ENCODE assay signal across 8 cellular contexts in the genomic region with DNA sequence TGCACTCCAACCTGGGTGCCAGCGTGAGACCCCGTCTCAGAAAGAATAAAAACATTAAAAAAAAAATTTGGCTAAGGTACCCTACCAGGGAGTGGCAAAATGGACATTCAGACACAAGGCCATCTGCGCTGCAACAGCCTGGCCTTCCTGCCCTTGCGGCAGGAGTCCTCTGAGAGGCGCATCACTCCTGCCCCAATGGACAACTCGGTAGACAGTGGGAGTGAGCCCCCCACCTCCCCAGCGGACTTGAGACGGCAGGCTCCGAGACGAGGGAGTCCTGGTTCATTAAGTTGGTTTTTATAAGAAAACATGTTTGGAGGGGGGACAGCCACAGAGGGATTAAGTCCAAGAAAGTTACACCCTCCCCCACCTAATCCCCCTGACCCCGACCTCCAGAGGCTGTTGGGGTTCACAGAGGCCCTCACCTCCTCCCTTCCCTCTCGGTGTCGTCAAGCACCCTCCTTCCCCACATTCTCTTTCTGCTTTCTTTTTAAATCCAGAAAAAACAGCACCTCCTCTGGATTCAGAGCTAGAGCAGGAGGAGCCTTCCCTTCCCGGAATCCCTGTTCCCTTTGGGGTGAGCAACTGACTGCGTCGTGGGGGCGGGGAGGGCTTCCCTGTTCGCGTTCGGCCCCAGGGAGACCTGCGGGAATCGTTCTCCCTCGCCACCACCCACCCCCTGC. TPM values are rescaled to one million over a fixed set of nuclear protein-coding genes. Genes with fewer than 3 reads are reported as not detected.
DNase-seq lines count a peak whose midpoint lies in the region; ATAC-seq, FAIRE-seq and TF ChIP-seq lines count a peak whose summit lies in the region.

No MANE protein-coding gene starts in this region.

- H3K4me1 ChIP-seq in BLaER1 (peaks cover 65% of the 10 kb centered on the region), body of pancreas (peaks cover 26% of the 10 kb centered on the region), liver (ENCODE audit: control insufficient read depth in 4 of 4, insufficient read depth in 4 of 4, low read length in 3 of 4) (peaks cover 0 to 25% (median 14%) of the 10 kb centered on the region in 4 donors), tibial nerve (peaks cover 0 to 49% (median 34%) of the 10 kb centered on the region in 4 donors)

- ATAC-seq in body of pancreas (no peak), GM21526 (IDR thresholded peaks at IDR 0.05; ENCODE audit: low FRiP score, unreplicated experiment) (no peak)

- no peak for TF ChIP-seq EP300 in tibial nerve (IDR thresholded peaks at IDR 0.05)

- TF ChIP-seq CTCF in body of pancreas (IDR thresholded peaks at IDR 0.05) (no peak), liver (IDR thresholded peaks at IDR 0.05; ENCODE audit: low read depth, low read length, missing input control) (peak; percentile 17), tibial nerve (IDR thresholded peaks at IDR 0.05) (no peak)

- no peaks in the 10 kb centered on the region for H3K9me3 ChIP-seq in BLaER1
- H3K9me3 ChIP-seq in body of pancreas, result no peaks in the 10 kb centered on the region
- no peaks in the 10 kb centered on the region for H3K9me3 ChIP-seq in liver (ENCODE audit: control insufficient read depth in 4 of 4, low read length in 3 of 4)
- H3K9me3 ChIP-seq in tibial nerve, result no peaks in the 10 kb centered on the region

- intact Hi-C loops in body of pancreas (cut with DNase I), result no loop called here

- peak overlapping the region; percentile 98 for H3K4me2 ChIP-seq in BLaER1

- H4K20me1 ChIP-seq in BLaER1, result peaks cover 31% of the 10 kb centered on the region

- FAIRE-seq in frontal cortex (lab: Jason Lieb, UNC), result no peak

- TF ChIP-seq POLR2A in body of pancreas (IDR thresholded peaks at IDR 0.05), result no peak
- no peak for TF ChIP-seq POLR2A in tibial nerve (IDR thresholded peaks at IDR 0.05)

- H3K27me3 ChIP-seq in BLaER1, result peaks cover 21% of the 10 kb centered on the region
- no peaks in the 10 kb centered on the region for H3K27me3 ChIP-seq in body of pancreas
- no peaks in the 10 kb centered on the region for H3K27me3 ChIP-seq in liver (ENCODE audit: control insufficient read depth in 4 of 4, insufficient read depth in 4 of 4, low read length in 3 of 4)
- no peaks in the 10 kb centered on the region for H3K27me3 ChIP-seq in tibial nerve

- DNase-seq in Kasumi-1 (lab: John Stamatoyannopoulos, UW) (peak; percentile 20 to 36), body of pancreas (peak; percentile 20 to 44 (median 32)), tibial nerve (ENCODE audit: low spot score in 2 of 2) (peak in 1 of 2 donors; percentile 14), HPDE6-E6E7 (ENCODE audit: extremely low spot score) (no peak), frontal cortex (ENCODE audit: low spot score in 2 of 2) (no peak)

- WGBS in body of pancreas, 2 donors, result 19 to 24% methylated on average over 19 to 23 of the region's 23 CpGs
- 25% methylated on average over 23 of the region's 23 CpGs for WGBS in liver
- 15 to 17% methylated on average over 23 of the region's 23 CpGs for WGBS in tibial nerve, 2 donors

- H3K4me3 ChIP-seq in BLaER1 (peak overlapping the region; percentile 80), body of pancreas (peak overlapping the region; percentile 28 to 34), liver (ENCODE audit: low read depth in 1 of 3, low read length in 3 of 3) (peak overlapping the region; percentile 52 to 84 (median 83)), tibial nerve (peak overlapping the region; percentile 54 to 95 (median 74))

- H3K36me3 ChIP-seq in BLaER1, result peaks cover 17% of the 10 kb centered on the region; the same call in 1 of the 2 replicates
- H3K36me3 ChIP-seq in body of pancreas (replicated peaks in 1 of 2; ENCODE audit: insufficient read depth in 1 of 2, low read depth in 2 of 2), result no peaks in the 10 kb centered on the region
- peaks cover 2 to 14% (median 13%) of the 10 kb centered on the region in 4 donors for H3K36me3 ChIP-seq in liver (ENCODE audit: control insufficient read depth in 4 of 4, insufficient read depth in 3 of 4, low read depth in 1 of 4, low read length in 3 of 4)
- H3K36me3 ChIP-seq in tibial nerve, result peaks cover 0 to 11% (median 0%) of the 10 kb centered on the region in 3 donors

- TF ChIP-seq RAD21 in liver (IDR thresholded peaks at IDR 0.05), result no peak

- peak overlapping the region; percentile 92 for H3K9ac ChIP-seq in BLaER1
- peak overlapping the region; percentile 49 to 52 for H3K9ac ChIP-seq in liver (ENCODE audit: low read depth in 1 of 2, low read length in 2 of 2)

- H3K27ac ChIP-seq in BLaER1, result peak overlapping the region; percentile 96
- peak overlapping the region; percentile 84 to 99 (median 98) for H3K27ac ChIP-seq in body of pancreas
- peak overlapping the region; percentile 94 to 95 for H3K27ac ChIP-seq in liver (ENCODE audit: low read depth in 1 of 2, low read length in 2 of 2)
- peak overlapping the region; percentile 96 to 98 (median 98) for H3K27ac ChIP-seq in tibial nerve

TF ChIP-seq in liver, 16 proteins besides CTCF, POLR2A, EP300 and RAD21:
- TF ChIP-seq SP1 (IDR thresholded peaks at IDR 0.05) (no peak), HNF4G (IDR thresholded peaks at IDR 0.05) (no peak), JUND (IDR thresholded peaks at IDR 0.05) (no peak), YY1 (IDR thresholded peaks at IDR 0.05) (no peak), RXRA (IDR thresholded peaks at IDR 0.05) (peak in 1 of 2 donors; percentile 13), HNF4A (conservative IDR thresholded peaks at IDR 0.05) (no peak), NR2F2 (IDR thresholded peaks at IDR 0.05) (peak; percentile 50), GABPA (IDR thresholded peaks at IDR 0.05 in 1 of 2, conservative IDR thresholded peaks at IDR 0.05 in 1 of 2) (no peak), EGR1 (IDR thresholded peaks at IDR 0.05; ENCODE audit: low read depth in 2 of 2) (no peak), TAF1 (conservative IDR thresholded peaks at IDR 0.05) (no peak), FOXA1 (IDR thresholded peaks at IDR 0.05) (no peak), FOXA2 (IDR thresholded peaks at IDR 0.05) (no peak)
- TF ChIP-seq, protein P1, sequence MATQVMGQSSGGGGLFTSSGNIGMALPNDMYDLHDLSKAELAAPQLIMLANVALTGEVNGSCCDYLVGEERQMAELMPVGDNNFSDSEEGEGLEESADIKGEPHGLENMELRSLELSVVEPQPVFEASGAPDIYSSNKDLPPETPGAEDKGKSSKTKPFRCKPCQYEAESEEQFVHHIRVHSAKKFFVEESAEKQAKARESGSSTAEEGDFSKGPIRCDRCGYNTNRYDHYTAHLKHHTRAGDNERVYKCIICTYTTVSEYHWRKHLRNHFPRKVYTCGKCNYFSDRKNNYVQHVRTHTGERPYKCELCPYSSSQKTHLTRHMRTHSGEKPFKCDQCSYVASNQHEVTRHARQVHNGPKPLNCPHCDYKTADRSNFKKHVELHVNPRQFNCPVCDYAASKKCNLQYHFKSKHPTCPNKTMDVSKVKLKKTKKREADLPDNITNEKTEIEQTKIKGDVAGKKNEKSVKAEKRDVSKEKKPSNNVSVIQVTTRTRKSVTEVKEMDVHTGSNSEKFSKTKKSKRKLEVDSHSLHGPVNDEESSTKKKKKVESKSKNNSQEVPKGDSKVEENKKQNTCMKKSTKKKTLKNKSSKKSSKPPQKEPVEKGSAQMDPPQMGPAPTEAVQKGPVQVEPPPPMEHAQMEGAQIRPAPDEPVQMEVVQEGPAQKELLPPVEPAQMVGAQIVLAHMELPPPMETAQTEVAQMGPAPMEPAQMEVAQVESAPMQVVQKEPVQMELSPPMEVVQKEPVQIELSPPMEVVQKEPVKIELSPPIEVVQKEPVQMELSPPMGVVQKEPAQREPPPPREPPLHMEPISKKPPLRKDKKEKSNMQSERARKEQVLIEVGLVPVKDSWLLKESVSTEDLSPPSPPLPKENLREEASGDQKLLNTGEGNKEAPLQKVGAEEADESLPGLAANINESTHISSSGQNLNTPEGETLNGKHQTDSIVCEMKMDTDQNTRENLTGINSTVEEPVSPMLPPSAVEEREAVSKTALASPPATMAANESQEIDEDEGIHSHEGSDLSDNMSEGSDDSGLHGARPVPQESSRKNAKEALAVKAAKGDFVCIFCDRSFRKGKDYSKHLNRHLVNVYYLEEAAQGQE (IDR thresholded peaks at IDR 0.05), result no peak
- TF ChIP-seq, protein P2, sequence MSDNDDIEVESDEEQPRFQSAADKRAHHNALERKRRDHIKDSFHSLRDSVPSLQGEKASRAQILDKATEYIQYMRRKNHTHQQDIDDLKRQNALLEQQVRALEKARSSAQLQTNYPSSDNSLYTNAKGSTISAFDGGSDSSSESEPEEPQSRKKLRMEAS (IDR thresholded peaks at IDR 0.05), result no peak
- TF ChIP-seq, protein P3, sequence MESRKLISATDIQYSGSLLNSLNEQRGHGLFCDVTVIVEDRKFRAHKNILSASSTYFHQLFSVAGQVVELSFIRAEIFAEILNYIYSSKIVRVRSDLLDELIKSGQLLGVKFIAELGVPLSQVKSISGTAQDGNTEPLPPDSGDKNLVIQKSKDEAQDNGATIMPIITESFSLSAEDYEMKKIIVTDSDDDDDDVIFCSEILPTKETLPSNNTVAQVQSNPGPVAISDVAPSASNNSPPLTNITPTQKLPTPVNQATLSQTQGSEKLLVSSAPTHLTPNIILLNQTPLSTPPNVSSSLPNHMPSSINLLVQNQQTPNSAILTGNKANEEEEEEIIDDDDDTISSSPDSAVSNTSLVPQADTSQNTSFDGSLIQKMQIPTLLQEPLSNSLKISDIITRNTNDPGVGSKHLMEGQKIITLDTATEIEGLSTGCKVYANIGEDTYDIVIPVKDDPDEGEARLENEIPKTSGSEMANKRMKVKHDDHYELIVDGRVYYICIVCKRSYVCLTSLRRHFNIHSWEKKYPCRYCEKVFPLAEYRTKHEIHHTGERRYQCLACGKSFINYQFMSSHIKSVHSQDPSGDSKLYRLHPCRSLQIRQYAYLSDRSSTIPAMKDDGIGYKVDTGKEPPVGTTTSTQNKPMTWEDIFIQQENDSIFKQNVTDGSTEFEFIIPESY (IDR thresholded peaks at IDR 0.05), result no peak
- TF ChIP-seq, protein P4, sequence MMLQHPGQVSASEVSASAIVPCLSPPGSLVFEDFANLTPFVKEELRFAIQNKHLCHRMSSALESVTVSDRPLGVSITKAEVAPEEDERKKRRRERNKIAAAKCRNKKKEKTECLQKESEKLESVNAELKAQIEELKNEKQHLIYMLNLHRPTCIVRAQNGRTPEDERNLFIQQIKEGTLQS (IDR thresholded peaks at IDR 0.05), result no peak

RNA-seq across cellular contexts. Expression of a gene that starts 1.8 kb away (rescaled TPM):
- total RNA-seq in body of pancreas, result 100 to 1,000 TPM in 1 of 2 donors, 10 to 100 TPM in 1; 51.1 to 139 TPM
- 1 to 10 TPM; 1.4 to 6.1 TPM for total RNA-seq in liver
- polyA plus RNA-seq in liver, result 10 to 100 TPM; 20.1 to 88.7 TPM
- total RNA-seq in tibial nerve, result 10 to 100 TPM in 2 of 4 donors, 1 to 10 TPM in 2; 3.1 to 14.1 (median 8.8) TPM
- total RNA-seq in frontal cortex, result 0.82 TPM

RNA-seq across cellular contexts. Expression of a gene that starts 24.6 kb away (rescaled TPM):
- 10 to 100 TPM in 1 of 2 donors, 1 to 10 TPM in 1; 1.8 to 11.2 TPM for total RNA-seq in body of pancreas
- total RNA-seq in liver, result under 1 TPM; 0.08 to 0.28 TPM
- polyA plus RNA-seq in liver, result under 1 TPM in 1 of 2 donors, not detected in 1; 0.12 TPM
- total RNA-seq in tibial nerve, result 1 to 10 TPM; 5.7 to 8.1 (median 7.5) TPM
- 70.9 TPM for total RNA-seq in frontal cortex

Comparison
In these comparisons a context has a peak if more than half of its experiments do, and no peak if none do; other contexts are left out.
1. H3K4me3 ChIP-seq: peak in every context shown above with its lines; median percentile 83 in liver; 80 in BLaER1; 74 in tibial nerve; 31 in body of pancreas.
2. DNase-seq: peak in Kasumi-1 (2 of 2) and body of pancreas (4 of 4); none in HPDE6-E6E7 (single experiment) and frontal cortex (0 of 2).
3. Peak in every context shown above with its lines, with median percentiles within 50 percentile points of each other: H3K27ac ChIP-seq.